Comparison of ENCODE assay signal across 8 cellular contexts in the genomic region with DNA sequence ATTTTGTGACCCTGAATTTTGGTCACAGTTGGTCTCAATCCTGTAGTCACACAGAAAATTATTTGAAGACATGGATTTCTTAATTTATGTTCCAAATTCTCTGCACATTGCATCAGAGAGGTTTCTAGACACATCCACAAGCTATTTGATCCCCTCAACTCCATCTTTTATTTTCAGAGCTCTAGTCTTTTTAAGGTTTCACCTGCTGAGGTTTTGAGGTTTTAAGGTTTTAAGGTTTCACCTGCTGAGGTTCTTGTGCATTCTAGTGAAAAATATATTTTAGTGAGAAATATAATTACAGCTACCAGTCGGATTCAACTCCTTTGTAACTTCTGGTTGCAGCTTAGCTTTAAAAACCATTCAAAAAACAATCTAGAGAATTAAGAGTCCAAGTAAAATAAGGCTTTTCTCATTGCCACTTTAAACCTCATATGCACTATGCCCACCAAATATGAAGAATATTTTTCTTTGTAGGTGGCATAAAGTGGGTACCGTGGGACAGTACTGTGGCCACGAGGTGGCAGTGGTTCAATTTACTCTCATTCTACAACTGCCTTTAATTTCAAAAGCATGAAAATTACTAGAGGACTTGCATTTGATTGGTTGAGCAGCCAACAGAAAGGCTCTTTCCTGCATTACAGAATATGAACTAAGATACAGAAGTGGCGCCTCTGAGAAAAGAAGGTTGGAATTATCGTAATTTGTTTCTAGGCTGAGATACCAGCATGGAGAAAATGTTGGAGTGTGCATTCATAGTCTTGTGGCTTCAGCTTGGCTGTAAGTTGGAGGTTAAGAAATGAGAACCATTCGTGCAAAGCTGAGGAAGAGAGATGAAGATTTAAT.
DNase-seq lines count a peak whose midpoint lies in the region; TF ChIP-seq lines count a peak whose summit lies in the region.

No MANE protein-coding gene starts in this region.

- peaks cover 19% of the 10 kb centered on the region for H3K4me1 Mint-ChIP-seq in activated naive CD8-positive, alpha-beta T cell (ENCODE audit: low read depth)

- H3K9me3 Mint-ChIP-seq in activated naive CD8-positive, alpha-beta T cell (ENCODE audit: low read depth) = no peaks in the 10 kb centered on the region

- TF ChIP-seq CTCF in GM12865 (IDR thresholded peaks at IDR 0.05; ENCODE audit: insufficient read depth, low read depth, low read length, missing control alignments) = peak; percentile 52

- H3K27me3 Mint-ChIP-seq in activated naive CD8-positive, alpha-beta T cell = no peaks in the 10 kb centered on the region

- DNase-seq in GM12865 (ENCODE audit: low read depth) = peak; percentile 13
- peak; percentile 8 for DNase-seq in NCI-H69 (lab: John Stamatoyannopoulos, UW)
- DNase-seq in lung microvascular endothelial cell (ENCODE audit: low read depth in 2 of 2) = peak; percentile 15 to 42
- DNase-seq in NCI-H510A treated with DMSO at 0.1 percent for 48 hours (lab: John Stamatoyannopoulos, UW) = no peak
- no peak for DNase-seq in SKM-1 treated with dmso at 0.1 percent for 144 hours (lab: John Stamatoyannopoulos, UW; ENCODE audit: unreplicated experiment)
- no peak for DNase-seq in OCI-M2 (lab: John Stamatoyannopoulos, UW; ENCODE audit: unreplicated experiment)
- no peak for DNase-seq in NCI-H524 treated with DMSO at 0.1 percent for 48 hours (lab: John Stamatoyannopoulos, UW)

- H3K27ac Mint-ChIP-seq in activated naive CD8-positive, alpha-beta T cell = peak overlapping the region; percentile 79

- H3K4me3 ChIP-seq in GM12865 (ENCODE audit: low read depth, low read length) = no peak overlapping the region

- H3K4me3 Mint-ChIP-seq in activated naive CD8-positive, alpha-beta T cell = peak overlapping the region; percentile 83

- H3K36me3 Mint-ChIP-seq in activated naive CD8-positive, alpha-beta T cell = no peaks in the 10 kb centered on the region

Comparison
In these comparisons a context has a peak if more than half of its experiments do, and no peak if none do; other contexts are left out.
1. DNase-seq: peak in GM12865 (single experiment), NCI-H69 (single experiment) and lung microvascular endothelial cell (2 of 2); none in NCI-H510A treated with DMSO at 0.1 percent for 48 hours (single experiment), SKM-1 treated with dmso at 0.1 percent for 144 hours (single experiment), OCI-M2 (single experiment) and NCI-H524 treated with DMSO at 0.1 percent for 48 hours (single experiment).